ENCODE assay signal across 1 cellular context in genomic region chr13:79212064-79212619, GRCh38.
TF ChIP-seq lines count a peak whose summit lies in the region.

No MANE protein-coding gene starts in this region.

TF ChIP-seq in H1, 55 proteins besides CTCF, POLR2A, EP300 and RAD21 (continued from another document):
- TF ChIP-seq CHD7 (IDR thresholded peaks at IDR 0.05; ENCODE audit: insufficient replicate concordance, low read length): no peak
- TF ChIP-seq CEBPB (IDR thresholded peaks at IDR 0.05; ENCODE audit: low read depth, low read length): no peak
- no peak for TF ChIP-seq FOSL1 (IDR thresholded peaks at IDR 0.05; ENCODE audit: insufficient read depth, low read depth, low read length)
- no peak for TF ChIP-seq CBX8 (IDR thresholded peaks at IDR 0.05; ENCODE audit: borderline replicate concordance, low read depth, low read length)
- TF ChIP-seq CTBP2 (IDR thresholded peaks at IDR 0.05; ENCODE audit: borderline replicate concordance, insufficient read depth, insufficient read length, low read length): no peak
- no peak for TF ChIP-seq MAX (IDR thresholded peaks at IDR 0.05)
- no peak for TF ChIP-seq SIRT6 (IDR thresholded peaks at IDR 0.05; ENCODE audit: low read length)
- TF ChIP-seq E2F6 (IDR thresholded peaks at IDR 0.05): no peak
- TF ChIP-seq RXRA (IDR thresholded peaks at IDR 0.05; ENCODE audit: insufficient read depth, low read depth, low read length): no peak
- no peak for TF ChIP-seq KDM5A (IDR thresholded peaks at IDR 0.05; ENCODE audit: low read length)
- no peak for TF ChIP-seq CREB1 (IDR thresholded peaks at IDR 0.05)
- no peak for TF ChIP-seq GTF2F1 (IDR thresholded peaks at IDR 0.05; ENCODE audit: borderline replicate concordance, low read depth, low read length)
- no peak for TF ChIP-seq GABPA (IDR thresholded peaks at IDR 0.05; ENCODE audit: borderline replicate concordance, insufficient read depth, low read length)
- TF ChIP-seq CBX5 (IDR thresholded peaks at IDR 0.05; ENCODE audit: low read depth, low read length): no peak
